In genomic region chr10:101538481-101538880, GRCh38 we compare ENCODE assay signal across 20 cellular contexts.
"Had no signal": no experiment of that assay in that cellular context is flagged by ENCODE, and none has a peak within 500 bp of the region (broad histone marks: within the 10 kb centered on the region; RNA-seq: fewer than 3 reads in every experiment).

No MANE protein-coding gene starts in this region.

- H3K27me3 ChIP-seq: brain microvascular endothelial cell, esophagus squamous epithelium, hepatocyte, neutrophil, upper lobe of right lung had no signal

- H3K9ac ChIP-seq: parathyroid adenoma had no signal

- H3K27me3 Mint-ChIP-seq: activated B cell treated with CpG ODN at 0.5 μM for 24 hours; activated CD4-positive, alpha-beta T cell treated with anti-CD3 and anti-CD28 coated beads, Interleukin-2, amount 10 ng/mL, durations not matched to agents 24 days and 14 days; activated naive CD8-positive, alpha-beta T cell treated with anti-CD3 and anti-CD28 coated beads, Interleukin-2, amount 10 ng/mL, durations not matched to agents 7 days and 5 days; central memory CD8-positive, alpha-beta T cell; naive thymus-derived CD8-positive, alpha-beta T cell had no signal

- H3K4me1 Mint-ChIP-seq: activated B cell treated with CpG ODN at 0.5 μM for 24 hours; activated CD4-positive, alpha-beta T cell treated with anti-CD3 and anti-CD28 coated beads, Interleukin-2, amount 10 ng/mL, durations not matched to agents 24 days and 14 days; activated naive CD8-positive, alpha-beta T cell treated with anti-CD3 and anti-CD28 coated beads, Interleukin-2, amount 10 ng/mL, durations not matched to agents 7 days and 5 days; central memory CD8-positive, alpha-beta T cell; naive thymus-derived CD8-positive, alpha-beta T cell; stimulated activated effector memory CD8-positive, alpha-beta T cell treated with anti-CD3 and anti-CD28 coated beads, Interleukin-12 subunit alpha, Interleukin-12 subunit beta, amount 100 ng/mL, for 72 hours had no signal

- H3K79me2 ChIP-seq: hepatocyte had no signal

- H3K9me3 ChIP-seq: esophagus squamous epithelium, neutrophil, thoracic aorta, upper lobe of right lung had no signal

- H2AFZ ChIP-seq: hepatocyte, parathyroid adenoma had no signal

- DNase-seq: activated B cell treated with CpG ODN at 0.5 μM for 24 hours; activated CD4-positive, alpha-beta T cell treated with anti-CD3 and anti-CD28 coated beads, Interleukin-2, amount 10 ng/mL, durations not matched to agents 24 days and 14 days; activated naive CD4-positive, alpha-beta T cell; activated naive CD8-positive, alpha-beta T cell treated with anti-CD3 and anti-CD28 coated beads, Interleukin-2, amount 10 ng/mL, durations not matched to agents 7 days and 5 days; brain microvascular endothelial cell; cortex of kidney; effector CD8-positive, alpha-beta T cell; esophagus squamous epithelium; islet precursor cell; naive thymus-derived CD8-positive, alpha-beta T cell; stimulated activated CD4-positive, alpha-beta T cell treated with anti-CD3 and anti-CD28 coated beads, Interleukin-12 subunit alpha, Interleukin-12 subunit beta, amount 100 ng/mL, for 4 hours; stimulated activated CD4-positive, alpha-beta T cell treated with anti-CD3 and anti-CD28 coated beads, Interleukin-2, amount 100 ng/mL, for 24 hours; upper lobe of right lung had no signal

- H3K4me2 ChIP-seq: hepatocyte had no signal

- H3K4me3 Mint-ChIP-seq: activated B cell treated with CpG ODN at 0.5 μM for 24 hours; activated CD4-positive, alpha-beta T cell treated with anti-CD3 and anti-CD28 coated beads, Interleukin-2, amount 10 ng/mL, durations not matched to agents 24 days and 14 days; activated naive CD8-positive, alpha-beta T cell treated with anti-CD3 and anti-CD28 coated beads, Interleukin-2, amount 10 ng/mL, durations not matched to agents 7 days and 5 days; activated T-helper 1 cell treated with anti-CD3 and anti-CD28 coated beads, Interleukin-12 subunit alpha, Interleukin-12 subunit beta, Interleukin-2, Interleukin-4 antibody, amounts not matched to agents 30 ng/mL and 10 ng/mL and 1 ng/mL, durations not matched to agents 14 hours and 24 hours and 36 hours; central memory CD8-positive, alpha-beta T cell; naive thymus-derived CD8-positive, alpha-beta T cell; stimulated activated effector memory CD8-positive, alpha-beta T cell treated with anti-CD3 and anti-CD28 coated beads, Interleukin-12 subunit alpha, Interleukin-12 subunit beta, amount 100 ng/mL, for 72 hours had no signal

- H3K4me3 ChIP-seq: esophagus squamous epithelium, hepatocyte, thoracic aorta, upper lobe of right lung had no signal

- ATAC-seq: naive thymus-derived CD8-positive, alpha-beta T cell; stimulated activated effector memory CD8-positive, alpha-beta T cell treated with anti-CD3 and anti-CD28 coated beads, Interleukin-12 subunit alpha, Interleukin-12 subunit beta, amount 100 ng/mL, for 72 hours; upper lobe of right lung had no signal

- H3K27ac Mint-ChIP-seq: activated B cell treated with CpG ODN at 0.5 μM for 24 hours; activated CD4-positive, alpha-beta T cell treated with anti-CD3 and anti-CD28 coated beads, Interleukin-2, amount 10 ng/mL, durations not matched to agents 24 days and 14 days; activated naive CD8-positive, alpha-beta T cell treated with anti-CD3 and anti-CD28 coated beads, Interleukin-2, amount 10 ng/mL, durations not matched to agents 7 days and 5 days; activated T-helper 1 cell treated with anti-CD3 and anti-CD28 coated beads, Interleukin-12 subunit alpha, Interleukin-12 subunit beta, Interleukin-2, Interleukin-4 antibody, amounts not matched to agents 30 ng/mL and 10 ng/mL and 1 ng/mL, durations not matched to agents 14 hours and 24 hours and 36 hours; stimulated activated effector memory CD8-positive, alpha-beta T cell treated with anti-CD3 and anti-CD28 coated beads, Interleukin-12 subunit alpha, Interleukin-12 subunit beta, amount 100 ng/mL, for 72 hours had no signal

- H3K4me1 ChIP-seq: esophagus squamous epithelium, parathyroid adenoma, upper lobe of right lung had no signal

- H3K9me3 Mint-ChIP-seq: activated B cell treated with CpG ODN at 0.5 μM for 24 hours; activated CD4-positive, alpha-beta T cell treated with anti-CD3 and anti-CD28 coated beads, Interleukin-2, amount 10 ng/mL, durations not matched to agents 24 days and 14 days; activated naive CD8-positive, alpha-beta T cell treated with anti-CD3 and anti-CD28 coated beads, Interleukin-2, amount 10 ng/mL, durations not matched to agents 7 days and 5 days; activated T-helper 1 cell treated with anti-CD3 and anti-CD28 coated beads, Interleukin-12 subunit alpha, Interleukin-12 subunit beta, Interleukin-2, Interleukin-4 antibody, amounts not matched to agents 30 ng/mL and 10 ng/mL and 1 ng/mL, durations not matched to agents 14 hours and 24 hours and 36 hours; central memory CD8-positive, alpha-beta T cell; naive thymus-derived CD8-positive, alpha-beta T cell; stimulated activated effector memory CD8-positive, alpha-beta T cell treated with anti-CD3 and anti-CD28 coated beads, Interleukin-12 subunit alpha, Interleukin-12 subunit beta, amount 100 ng/mL, for 72 hours had no signal

- H3K27ac ChIP-seq: brain microvascular endothelial cell, esophagus squamous epithelium, hepatocyte, neutrophil, parathyroid adenoma, thoracic aorta, upper lobe of right lung had no signal
